27 cellular contexts compared by ENCODE assay signal in the genomic region with DNA sequence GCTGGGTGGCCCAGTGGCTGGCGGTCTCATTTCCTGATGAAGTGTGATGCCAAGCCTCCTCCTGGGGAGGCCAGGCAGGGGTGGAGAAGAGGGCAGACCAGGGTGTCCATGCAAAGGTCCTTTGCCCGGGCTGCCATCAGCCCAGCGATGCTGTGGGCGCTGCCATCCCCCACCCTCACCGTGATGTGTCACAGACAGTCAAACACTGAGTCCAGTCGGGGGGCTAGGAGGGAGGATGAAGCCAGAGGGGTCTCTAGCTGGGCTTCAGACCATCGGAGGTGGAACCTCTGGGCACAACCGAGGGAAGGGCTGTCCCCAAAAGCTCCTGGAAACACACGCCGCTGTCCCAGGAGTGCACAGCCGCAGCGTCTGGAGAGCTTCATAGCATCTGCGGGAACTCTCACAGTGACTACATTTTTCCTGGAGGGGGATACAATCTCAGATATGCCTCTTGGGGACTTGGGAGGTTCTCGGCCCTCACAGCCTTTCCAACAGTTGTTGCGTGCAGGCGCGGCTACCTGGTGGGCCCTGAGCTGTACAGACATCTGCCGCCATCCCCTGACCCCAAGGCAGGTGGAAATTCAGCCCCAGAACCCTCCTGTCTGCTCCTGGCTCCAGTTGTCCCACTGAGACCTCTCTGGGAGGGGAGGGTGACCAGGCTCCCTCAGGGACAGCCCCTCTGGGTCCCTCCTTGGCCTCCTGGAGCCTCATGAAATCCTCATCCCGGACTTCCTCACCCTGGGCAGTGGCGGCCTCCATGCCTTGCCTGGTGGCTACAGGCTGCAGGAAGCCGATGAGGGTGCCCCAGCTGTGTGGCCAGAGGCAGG. TPM values are rescaled to one million over a fixed set of nuclear protein-coding genes. Genes with fewer than 3 reads are reported as not detected.
"Had no signal": no experiment of that assay in that cellular context is flagged by ENCODE, and none has a peak within 500 bp of the region (broad histone marks: within the 10 kb centered on the region; RNA-seq: fewer than 3 reads in every experiment).

No MANE protein-coding gene starts in this region.

- H3K27ac Mint-ChIP-seq: stimulated activated naive B cell treated with anti-CD40 and anti-IgM and Interleukin-4, amounts not matched to agents 10 μg/mL and 1 μg/mL and 100 μg/mL, for 72 hours had no signal

- H3K4me1 ChIP-seq: colonic mucosa, heart left ventricle, testis had no signal

- H3K36me3 Mint-ChIP-seq: stimulated activated naive B cell treated with anti-CD40 and anti-IgM and Interleukin-4, amounts not matched to agents 10 μg/mL and 1 μg/mL and 100 μg/mL, for 72 hours had no signal

- H3K4me1 Mint-ChIP-seq: stimulated activated naive B cell treated with anti-CD40 and anti-IgM and Interleukin-4, amounts not matched to agents 10 μg/mL and 1 μg/mL and 100 μg/mL, for 72 hours; stimulated activated naive CD8-positive, alpha-beta T cell treated with anti-CD3 and anti-CD28 coated beads, Interleukin-15, amount 100 ng/mL, for 72 hours had no signal

- H3K27ac ChIP-seq: cardiac muscle cell, colonic mucosa, heart left ventricle, neutrophil, testis, tibial nerve had no signal

- H3K9me3 Mint-ChIP-seq: stimulated activated naive CD8-positive, alpha-beta T cell treated with anti-CD3 and anti-CD28 coated beads, Interleukin-15, amount 100 ng/mL, for 72 hours had no signal

- DNase-seq: cerebellar nuclear complex; colonic mucosa; dermis blood vessel endothelial cell; effector CD4-positive, alpha-beta T cell; hypothalamus; mesenchymal stem cell; midbrain; nephron progenitor cell; right cardiac atrium; stimulated activated CD4-positive, alpha-beta T cell treated with anti-CD3 and anti-CD28 coated beads, Interleukin-2, amount 100 ng/mL, for 24 hours; stimulated activated CD4-positive, alpha-beta T cell treated with anti-CD3 and anti-CD28 coated beads, Interleukin-4, amount 100 ng/mL, for 4 hours; stimulated activated naive B cell treated with anti-CD40 and anti-IgM and Interleukin-4, amounts not matched to agents 10 μg/mL and 1 μg/mL and 100 μg/mL, for 72 hours; stimulated activated naive CD8-positive, alpha-beta T cell treated with anti-CD3 and anti-CD28 coated beads, Interleukin-15, amount 100 ng/mL, for 72 hours; testis had no signal

- H3K27me3 Mint-ChIP-seq: stimulated activated naive CD8-positive, alpha-beta T cell treated with anti-CD3 and anti-CD28 coated beads, Interleukin-15, amount 100 ng/mL, for 72 hours had no signal

- H3K36me3 ChIP-seq: cardiac muscle cell, colonic mucosa, heart left ventricle, neutrophil, tibial nerve had no signal

- H3K9me3 ChIP-seq: colonic mucosa, heart left ventricle, neutrophil, testis had no signal

- H3K4me3 Mint-ChIP-seq: nephron progenitor cell; stimulated activated naive B cell treated with anti-CD40 and anti-IgM and Interleukin-4, amounts not matched to agents 10 μg/mL and 1 μg/mL and 100 μg/mL, for 72 hours; stimulated activated naive CD8-positive, alpha-beta T cell treated with anti-CD3 and anti-CD28 coated beads, Interleukin-15, amount 100 ng/mL, for 72 hours had no signal

- H3K4me3 ChIP-seq: cardiac muscle cell, colonic mucosa, heart left ventricle, lung, testis, tibial nerve had no signal

- H3K27me3 ChIP-seq: cardiac muscle cell, colonic mucosa, testis had no signal

- ATAC-seq: esophagus mucosa; heart left ventricle; left lobe of liver; right cardiac atrium; stimulated activated naive B cell treated with anti-CD40 and anti-IgM and Interleukin-4, amounts not matched to agents 10 μg/mL and 1 μg/mL and 100 μg/mL, for 72 hours; stimulated activated naive CD8-positive, alpha-beta T cell treated with anti-CD3 and anti-CD28 coated beads, Interleukin-15, amount 100 ng/mL, for 72 hours had no signal

RNA-seq across cellular contexts. Expression of gene OTOS, which starts 26.5 kb away (rescaled TPM):
- total RNA-seq: cardiac muscle cell, colonic mucosa, dermis blood vessel endothelial cell, esophagus mucosa, fibroblast of lung, glomerular endothelial cell, left lobe of liver, lung, osteocyte, right cardiac atrium, skeletal muscle tissue, subcutaneous adipose tissue, tibial nerve, ureter had no signal
